Comparison of ENCODE assay signal across 8 cellular contexts in genomic region chr5:14011089-14012004, GRCh38.
DNase-seq lines count a peak whose midpoint lies in the region; ATAC-seq and TF ChIP-seq lines count a peak whose summit lies in the region.

No MANE protein-coding gene starts in this region.

- H3K4me3 ChIP-seq in thoracic aorta = peak overlapping the region; percentile 82

- no peaks in the 10 kb centered on the region for H3K36me3 Mint-ChIP-seq in activated T-helper 17 cell treated with anti-CD3 and anti-CD28 coated beads, Interleukin-2, amount 50 U/mL, for 72 hours (ENCODE audit: low read depth)
- H3K36me3 Mint-ChIP-seq in nephron (ENCODE audit: low read depth) = no peaks in the 10 kb centered on the region

- H3K9me3 ChIP-seq in thoracic aorta = no peaks in the 10 kb centered on the region

- no peaks in the 10 kb centered on the region for H3K9me3 Mint-ChIP-seq in activated T-helper 17 cell treated with anti-CD3 and anti-CD28 coated beads, Interleukin-2, amount 50 U/mL, for 72 hours
- no peaks in the 10 kb centered on the region for H3K9me3 Mint-ChIP-seq in nephron

- H3K36me3 ChIP-seq in thoracic aorta = no peaks in the 10 kb centered on the region

- H3K4me1 ChIP-seq in thoracic aorta (ENCODE audit: control insufficient read depth in 1 of 2, low read depth in 2 of 2) = peaks cover 4 to 14% of the 10 kb centered on the region in 2 donors

- no peak for TF ChIP-seq CTCF in GM20000 (IDR thresholded peaks at IDR 0.05; ENCODE audit: extremely low read depth, missing control alignments)
- TF ChIP-seq CTCF in nephron (IDR thresholded peaks at IDR 0.05; ENCODE audit: unreplicated experiment in 3 of 3) = no peak
- TF ChIP-seq CTCF in thoracic aorta (IDR thresholded peaks at IDR 0.05) = peak; percentile 15

- ATAC-seq in HG03571 (IDR thresholded peaks at IDR 0.05; ENCODE audit: unreplicated experiment) (peak; percentile 91), thoracic aorta (ENCODE audit: insufficient number of reproducible peaks, low FRiP score, low read depth) (peak; percentile 87)
- ATAC-seq in activated T-helper 17 cell treated with anti-CD3 and anti-CD28 coated beads, Interleukin-2, amount 50 U/mL, for 72 hours (replicated peaks) = peak; percentile 53

- DNase-seq in DMS114 treated with DMSO at 0.1 percent for 48 hours (lab: John Stamatoyannopoulos, UW; ENCODE audit: unreplicated experiment) (peak; percentile 49), GM20000 (ENCODE audit: low spot score) (peak; percentile 89), NCI-H748 treated with DMSO at 0.1 percent for 48 hours (lab: John Stamatoyannopoulos, UW) (peak; percentile 100), foreskin melanocyte (peak; percentile 70), thoracic aorta (ENCODE audit: low spot score) (peak; percentile 51)

- peak overlapping the region in 1 of 2 donors; percentile 26 for H3K27ac ChIP-seq in thoracic aorta

- peaks cover 32% of the 10 kb centered on the region for H3K27me3 Mint-ChIP-seq in activated T-helper 17 cell treated with anti-CD3 and anti-CD28 coated beads, Interleukin-2, amount 50 U/mL, for 72 hours
- H3K27me3 Mint-ChIP-seq in nephron (ENCODE audit: low read depth) = peaks cover 64% of the 10 kb centered on the region

- H3K4me3 Mint-ChIP-seq in activated T-helper 17 cell treated with anti-CD3 and anti-CD28 coated beads, Interleukin-2, amount 50 U/mL, for 72 hours = peak overlapping the region; percentile 60
- peak overlapping the region; percentile 83 to 90 (median 88) for H3K4me3 Mint-ChIP-seq in nephron

- no peak overlapping the region for H3K27ac Mint-ChIP-seq in activated T-helper 17 cell treated with anti-CD3 and anti-CD28 coated beads, Interleukin-2, amount 50 U/mL, for 72 hours
- H3K27ac Mint-ChIP-seq in nephron = peak overlapping the region in 2 of 3 experiments; percentile 41 to 79

- no peaks in the 10 kb centered on the region for H3K27me3 ChIP-seq in thoracic aorta (replicated peaks; ENCODE audit: insufficient read depth)

- H3K4me1 Mint-ChIP-seq in activated T-helper 17 cell treated with anti-CD3 and anti-CD28 coated beads, Interleukin-2, amount 50 U/mL, for 72 hours = no peaks in the 10 kb centered on the region
- H3K4me1 Mint-ChIP-seq in nephron = peaks cover 7% of the 10 kb centered on the region

Comparison
In these comparisons a context has a peak if more than half of its experiments do, and no peak if none do; other contexts are left out.
1. DNase-seq: peak in every context shown above with its lines; median percentile 100 in NCI-H748 treated with DMSO at 0.1 percent for 48 hours; 89 in GM20000; 70 in foreskin melanocyte; 51 in thoracic aorta; 49 in DMS114 treated with DMSO at 0.1 percent for 48 hours.